ENCODE assay signal across 9 cellular contexts in the genomic region with DNA sequence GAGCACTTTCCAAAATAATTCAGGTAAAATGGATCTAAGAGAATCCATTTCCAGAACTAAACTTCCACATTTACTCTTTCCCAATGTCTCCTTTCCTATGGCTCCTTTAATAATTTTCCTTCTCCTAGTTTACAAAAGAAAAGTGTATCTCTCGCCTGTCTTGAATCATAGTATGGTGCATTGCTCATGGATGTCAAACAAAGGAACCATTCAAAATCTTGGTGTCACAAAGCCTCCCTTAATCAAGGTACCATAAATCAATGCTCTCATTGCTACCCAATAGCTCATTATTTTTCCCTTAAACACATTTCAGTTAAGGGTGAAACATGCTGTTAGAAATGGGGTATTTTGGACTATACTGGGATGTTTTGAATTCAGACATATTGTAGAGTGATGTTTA.
"Had no signal": no experiment of that assay in that cellular context is flagged by ENCODE, and none has a peak within 500 bp of the region (broad histone marks: within the 10 kb centered on the region; RNA-seq: fewer than 3 reads in every experiment).

No MANE protein-coding gene starts in this region.

- ATAC-seq: HCT116, HepG2, K562 had no signal

- DNase-seq: GM23248, GOT3, H7, HFFc6, IMR-90, KG1 had no signal
